In genomic region chr11:64146036-64146943, GRCh38 we compare ENCODE assay signal across 1 cellular context.
TF ChIP-seq lines count a peak whose summit lies in the region.

No MANE protein-coding gene starts in this region.

TF ChIP-seq in K562, 482 proteins besides CTCF, POLR2A, EP300 and RAD21 (continued from another document and continues in another):
- TF ChIP-seq, protein P1, sequence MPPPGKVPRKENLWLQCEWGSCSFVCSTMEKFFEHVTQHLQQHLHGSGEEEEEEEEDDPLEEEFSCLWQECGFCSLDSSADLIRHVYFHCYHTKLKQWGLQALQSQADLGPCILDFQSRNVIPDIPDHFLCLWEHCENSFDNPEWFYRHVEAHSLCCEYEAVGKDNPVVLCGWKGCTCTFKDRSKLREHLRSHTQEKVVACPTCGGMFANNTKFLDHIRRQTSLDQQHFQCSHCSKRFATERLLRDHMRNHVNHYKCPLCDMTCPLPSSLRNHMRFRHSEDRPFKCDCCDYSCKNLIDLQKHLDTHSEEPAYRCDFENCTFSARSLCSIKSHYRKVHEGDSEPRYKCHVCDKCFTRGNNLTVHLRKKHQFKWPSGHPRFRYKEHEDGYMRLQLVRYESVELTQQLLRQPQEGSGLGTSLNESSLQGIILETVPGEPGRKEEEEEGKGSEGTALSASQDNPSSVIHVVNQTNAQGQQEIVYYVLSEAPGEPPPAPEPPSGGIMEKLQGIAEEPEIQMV (tag; conservative IDR thresholded peaks at IDR 0.05; ENCODE audit: low read depth), result no peak
- TF ChIP-seq TEAD2 (tag; IDR thresholded peaks at IDR 0.05), result no peak
- TF ChIP-seq MITF (IDR thresholded peaks at IDR 0.05), result no peak
- TF ChIP-seq BCOR (IDR thresholded peaks at IDR 0.05), result no peak
- TF ChIP-seq, protein P2, sequence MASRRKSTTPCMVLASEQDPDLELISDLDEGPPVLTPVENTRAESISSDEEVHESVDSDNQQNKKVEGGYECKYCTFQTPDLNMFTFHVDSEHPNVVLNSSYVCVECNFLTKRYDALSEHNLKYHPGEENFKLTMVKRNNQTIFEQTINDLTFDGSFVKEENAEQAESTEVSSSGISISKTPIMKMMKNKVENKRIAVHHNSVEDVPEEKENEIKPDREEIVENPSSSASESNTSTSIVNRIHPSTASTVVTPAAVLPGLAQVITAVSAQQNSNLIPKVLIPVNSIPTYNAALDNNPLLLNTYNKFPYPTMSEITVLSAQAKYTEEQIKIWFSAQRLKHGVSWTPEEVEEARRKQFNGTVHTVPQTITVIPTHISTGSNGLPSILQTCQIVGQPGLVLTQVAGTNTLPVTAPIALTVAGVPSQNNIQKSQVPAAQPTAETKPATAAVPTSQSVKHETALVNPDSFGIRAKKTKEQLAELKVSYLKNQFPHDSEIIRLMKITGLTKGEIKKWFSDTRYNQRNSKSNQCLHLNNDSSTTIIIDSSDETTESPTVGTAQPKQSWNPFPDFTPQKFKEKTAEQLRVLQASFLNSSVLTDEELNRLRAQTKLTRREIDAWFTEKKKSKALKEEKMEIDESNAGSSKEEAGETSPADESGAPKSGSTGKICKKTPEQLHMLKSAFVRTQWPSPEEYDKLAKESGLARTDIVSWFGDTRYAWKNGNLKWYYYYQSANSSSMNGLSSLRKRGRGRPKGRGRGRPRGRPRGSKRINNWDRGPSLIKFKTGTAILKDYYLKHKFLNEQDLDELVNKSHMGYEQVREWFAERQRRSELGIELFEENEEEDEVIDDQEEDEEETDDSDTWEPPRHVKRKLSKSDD (conservative IDR thresholded peaks at IDR 0.05; ENCODE audit: low read length), result no peak
- no peak for TF ChIP-seq ZKSCAN3 (CRISPR knock-in tag; IDR thresholded peaks at IDR 0.05)
- 0 out of 2 replicates have a peak, but pooled peaks have one; percentile 43 for TF ChIP-seq NKRF (IDR thresholded peaks at IDR 0.05; ENCODE audit: borderline replicate concordance)
- TF ChIP-seq ZBTB12 (CRISPR knock-in tag; IDR thresholded peaks at IDR 0.05), result no peak
- TF ChIP-seq ZFP1 (CRISPR knock-in tag; IDR thresholded peaks at IDR 0.05), result no peak
- TF ChIP-seq, protein P3, sequence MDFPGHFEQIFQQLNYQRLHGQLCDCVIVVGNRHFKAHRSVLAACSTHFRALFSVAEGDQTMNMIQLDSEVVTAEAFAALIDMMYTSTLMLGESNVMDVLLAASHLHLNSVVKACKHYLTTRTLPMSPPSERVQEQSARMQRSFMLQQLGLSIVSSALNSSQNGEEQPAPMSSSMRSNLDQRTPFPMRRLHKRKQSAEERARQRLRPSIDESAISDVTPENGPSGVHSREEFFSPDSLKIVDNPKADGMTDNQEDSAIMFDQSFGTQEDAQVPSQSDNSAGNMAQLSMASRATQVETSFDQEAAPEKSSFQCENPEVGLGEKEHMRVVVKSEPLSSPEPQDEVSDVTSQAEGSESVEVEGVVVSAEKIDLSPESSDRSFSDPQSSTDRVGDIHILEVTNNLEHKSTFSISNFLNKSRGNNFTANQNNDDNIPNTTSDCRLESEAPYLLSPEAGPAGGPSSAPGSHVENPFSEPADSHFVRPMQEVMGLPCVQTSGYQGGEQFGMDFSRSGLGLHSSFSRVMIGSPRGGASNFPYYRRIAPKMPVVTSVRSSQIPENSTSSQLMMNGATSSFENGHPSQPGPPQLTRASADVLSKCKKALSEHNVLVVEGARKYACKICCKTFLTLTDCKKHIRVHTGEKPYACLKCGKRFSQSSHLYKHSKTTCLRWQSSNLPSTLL (IDR thresholded peaks at IDR 0.05), result 0 out of 2 replicates have a peak, but pooled peaks have one; percentile 31
- TF ChIP-seq CREB5 (CRISPR knock-in tag; IDR thresholded peaks at IDR 0.05), result no peak
- TF ChIP-seq DMBX1 (CRISPR knock-in tag; IDR thresholded peaks at IDR 0.05; ENCODE audit: borderline replicate concordance), result no peak
- TF ChIP-seq, protein P4, sequence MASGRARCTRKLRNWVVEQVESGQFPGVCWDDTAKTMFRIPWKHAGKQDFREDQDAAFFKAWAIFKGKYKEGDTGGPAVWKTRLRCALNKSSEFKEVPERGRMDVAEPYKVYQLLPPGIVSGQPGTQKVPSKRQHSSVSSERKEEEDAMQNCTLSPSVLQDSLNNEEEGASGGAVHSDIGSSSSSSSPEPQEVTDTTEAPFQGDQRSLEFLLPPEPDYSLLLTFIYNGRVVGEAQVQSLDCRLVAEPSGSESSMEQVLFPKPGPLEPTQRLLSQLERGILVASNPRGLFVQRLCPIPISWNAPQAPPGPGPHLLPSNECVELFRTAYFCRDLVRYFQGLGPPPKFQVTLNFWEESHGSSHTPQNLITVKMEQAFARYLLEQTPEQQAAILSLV (tag; IDR thresholded peaks at IDR 0.05), result no peak
- no peak for TF ChIP-seq PYGO2 (tag; IDR thresholded peaks at IDR 0.05)
- 0 out of 2 replicates have a peak, but pooled peaks have one; percentile 35 for TF ChIP-seq TRIM28 (IDR thresholded peaks at IDR 0.05)
- TF ChIP-seq ATF7 (IDR thresholded peaks at IDR 0.05), result peak; percentile 79
- no peak for TF ChIP-seq MAFK (IDR thresholded peaks at IDR 0.05; ENCODE audit: low read length)
- TF ChIP-seq, protein P5, sequence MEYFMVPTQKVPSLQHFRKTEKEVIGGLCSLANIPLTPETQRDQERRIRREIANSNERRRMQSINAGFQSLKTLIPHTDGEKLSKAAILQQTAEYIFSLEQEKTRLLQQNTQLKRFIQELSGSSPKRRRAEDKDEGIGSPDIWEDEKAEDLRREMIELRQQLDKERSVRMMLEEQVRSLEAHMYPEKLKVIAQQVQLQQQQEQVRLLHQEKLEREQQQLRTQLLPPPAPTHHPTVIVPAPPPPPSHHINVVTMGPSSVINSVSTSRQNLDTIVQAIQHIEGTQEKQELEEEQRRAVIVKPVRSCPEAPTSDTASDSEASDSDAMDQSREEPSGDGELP (CRISPR knock-in tag; IDR thresholded peaks at IDR 0.05; ENCODE audit: borderline replicate concordance), result 0 out of 2 replicates have a peak, but pooled peaks have one; percentile 19
- TF ChIP-seq HCFC1 (IDR thresholded peaks at IDR 0.05; ENCODE audit: low read depth, low read length), result no peak
- no peak for TF ChIP-seq PPARD (CRISPR knock-in tag; IDR thresholded peaks at IDR 0.05)
- TF ChIP-seq SMAD3 (CRISPR knock-in tag; conservative IDR thresholded peaks at IDR 0.05), result no peak
- no peak for TF ChIP-seq RNF2 (IDR thresholded peaks at IDR 0.05)
- 0 out of 2 replicates have a peak, but pooled peaks have one; percentile 68 for TF ChIP-seq PREB (CRISPR knock-in tag; IDR thresholded peaks at IDR 0.05)
- TF ChIP-seq MYC (IDR thresholded peaks at IDR 0.05; ENCODE audit: low read depth, low read length), result peak; percentile 30; the same call in 1 of the 2 replicates
- no peak for TF ChIP-seq MYC (CRISPR knock-in tag; IDR thresholded peaks at IDR 0.05; ENCODE audit: borderline replicate concordance, low read depth)
- TF ChIP-seq HMGN3 (IDR thresholded peaks at IDR 0.05; ENCODE audit: borderline replicate concordance, extremely low read depth, insufficient read length, low read depth, low read length), result no peak
- TF ChIP-seq PURB (CRISPR knock-in tag; IDR thresholded peaks at IDR 0.05; ENCODE audit: low read depth), result no peak
- TF ChIP-seq JUNB (CRISPR knock-in tag; conservative IDR thresholded peaks at IDR 0.05), result no peak
- TF ChIP-seq ARID3A (IDR thresholded peaks at IDR 0.05; ENCODE audit: borderline replicate concordance, low read depth, low read length), result no peak
- TF ChIP-seq ARID2 (IDR thresholded peaks at IDR 0.05), result no peak
- TF ChIP-seq CREM (IDR thresholded peaks at IDR 0.05; ENCODE audit: low read depth), result peak; percentile 47; the same call in 1 of the 2 replicates
- TF ChIP-seq, protein P6, sequence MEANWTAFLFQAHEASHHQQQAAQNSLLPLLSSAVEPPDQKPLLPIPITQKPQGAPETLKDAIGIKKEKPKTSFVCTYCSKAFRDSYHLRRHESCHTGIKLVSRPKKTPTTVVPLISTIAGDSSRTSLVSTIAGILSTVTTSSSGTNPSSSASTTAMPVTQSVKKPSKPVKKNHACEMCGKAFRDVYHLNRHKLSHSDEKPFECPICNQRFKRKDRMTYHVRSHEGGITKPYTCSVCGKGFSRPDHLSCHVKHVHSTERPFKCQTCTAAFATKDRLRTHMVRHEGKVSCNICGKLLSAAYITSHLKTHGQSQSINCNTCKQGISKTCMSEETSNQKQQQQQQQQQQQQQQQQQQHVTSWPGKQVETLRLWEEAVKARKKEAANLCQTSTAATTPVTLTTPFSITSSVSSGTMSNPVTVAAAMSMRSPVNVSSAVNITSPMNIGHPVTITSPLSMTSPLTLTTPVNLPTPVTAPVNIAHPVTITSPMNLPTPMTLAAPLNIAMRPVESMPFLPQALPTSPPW (CRISPR knock-in tag; IDR thresholded peaks at IDR 0.05), result peak; percentile 50
- TF ChIP-seq STAT5B (CRISPR knock-in tag; IDR thresholded peaks at IDR 0.05), result no peak
- no peak for TF ChIP-seq PCBP1 (IDR thresholded peaks at IDR 0.05; ENCODE audit: low read depth, low read length, poor library complexity, severe bottlenecking)
- TF ChIP-seq NFATC3 (IDR thresholded peaks at IDR 0.05), result no peak
- TF ChIP-seq, protein P7, sequence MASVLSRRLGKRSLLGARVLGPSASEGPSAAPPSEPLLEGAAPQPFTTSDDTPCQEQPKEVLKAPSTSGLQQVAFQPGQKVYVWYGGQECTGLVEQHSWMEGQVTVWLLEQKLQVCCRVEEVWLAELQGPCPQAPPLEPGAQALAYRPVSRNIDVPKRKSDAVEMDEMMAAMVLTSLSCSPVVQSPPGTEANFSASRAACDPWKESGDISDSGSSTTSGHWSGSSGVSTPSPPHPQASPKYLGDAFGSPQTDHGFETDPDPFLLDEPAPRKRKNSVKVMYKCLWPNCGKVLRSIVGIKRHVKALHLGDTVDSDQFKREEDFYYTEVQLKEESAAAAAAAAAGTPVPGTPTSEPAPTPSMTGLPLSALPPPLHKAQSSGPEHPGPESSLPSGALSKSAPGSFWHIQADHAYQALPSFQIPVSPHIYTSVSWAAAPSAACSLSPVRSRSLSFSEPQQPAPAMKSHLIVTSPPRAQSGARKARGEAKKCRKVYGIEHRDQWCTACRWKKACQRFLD (CRISPR knock-in tag; IDR thresholded peaks at IDR 0.05), result no peak; the same call in 1 of the 2 replicates
- TF ChIP-seq SPI1 (IDR thresholded peaks at IDR 0.05; ENCODE audit: borderline replicate concordance, low read depth, low read length), result no peak
- no peak for TF ChIP-seq TARDBP (IDR thresholded peaks at IDR 0.05)
